ENCODE assay signal across 8 cellular contexts in genomic region chr16:87464691-87465300, GRCh38. TPM values are rescaled to one million over a fixed set of nuclear protein-coding genes. Genes with fewer than 3 reads are reported as not detected.
A peak's percentile ranks its signal among the peaks of the same experiment; 100 is the strongest.
DNase-seq lines count a peak whose midpoint lies in the region; ATAC-seq, FAIRE-seq and TF ChIP-seq lines count a peak whose summit lies in the region.

No MANE protein-coding gene starts in this region.

- H3K36me3 ChIP-seq in endothelial cell of umbilical vein (ENCODE audit: control insufficient read depth in 2 of 2, extremely low read depth in 1 of 2, insufficient read depth in 2 of 2, low read length in 2 of 2) (peaks cover 0 to 1% of the 10 kb centered on the region in 2 experiments), muscle layer of colon (ENCODE audit: insufficient read depth, low read length) (no peaks in the 10 kb centered on the region), suprapubic skin (no peaks in the 10 kb centered on the region)

- POLR2A ChIA-PET in CD4-positive, alpha-beta T cell (lab: Charles Lee): interaction anchor here (0.9 to 3.0 kb wide), 3 partner anchors 26 to 81 kb away, joined by 3 to 18 read pairs (median 5); partner anchors contain the start of genes FBXO31 and ZCCHC14
- POLR2A ChIA-PET in endothelial cell of umbilical vein (lab: Charles Lee): interaction anchor here (1.8 kb wide), 1 partner anchor 26 kb away, joined by 5 read pairs; no protein-coding TSS in a partner anchor

- no peaks in the 10 kb centered on the region for H3K9me3 Mint-ChIP-seq in CD4-positive, alpha-beta T cell

- 27% methylated on average over 13 of the region's 13 CpGs for WGBS in suprapubic skin

- no peaks in the 10 kb centered on the region for H3K9me1 ChIP-seq in endothelial cell of umbilical vein (replicated peaks; ENCODE audit: control insufficient read depth, extremely low read depth, insufficient read depth, low read length)

- peak; percentile 94 for FAIRE-seq in endothelial cell of umbilical vein (lab: Jason Lieb, UNC)

- H3K27ac ChIP-seq in CD4-positive, alpha-beta T cell (ENCODE audit: low read depth, low read length): peak overlapping the region; percentile 25
- peak overlapping the region; percentile 99 for H3K27ac ChIP-seq in endothelial cell of umbilical vein (ENCODE audit: insufficient read depth, low read depth, low read length)
- H3K27ac ChIP-seq in muscle layer of colon (ENCODE audit: low read depth, low read length): peak overlapping the region; percentile 94
- H3K27ac ChIP-seq in suprapubic skin: peak overlapping the region; percentile 95

- H3K4me2 ChIP-seq in endothelial cell of umbilical vein (ENCODE audit: insufficient read depth, low read length): peak overlapping the region; percentile 68

- no peaks in the 10 kb centered on the region for H3K9me3 ChIP-seq in CD4-positive, alpha-beta T cell (ENCODE audit: control insufficient read depth, low read length)
- H3K9me3 ChIP-seq in endothelial cell of umbilical vein (replicated peaks; ENCODE audit: control insufficient read depth, insufficient read depth, low read length): no peaks in the 10 kb centered on the region
- no peaks in the 10 kb centered on the region for H3K9me3 ChIP-seq in muscle layer of colon (ENCODE audit: low read length)
- no peaks in the 10 kb centered on the region for H3K9me3 ChIP-seq in suprapubic skin

- DNase-seq in CD4-positive, alpha-beta T cell: peak in 5 of 10 experiments; percentile 7 to 34 (median 15)
- DNase-seq in HT1080 (ENCODE audit: low read depth) (peak; percentile 86), endothelial cell of umbilical vein (ENCODE audit: low read depth, low spot score) (no peak), suprapubic skin (ENCODE audit: low spot score in 2 of 2) (peak; percentile 87 to 90), NK-92 (lab: John Stamatoyannopoulos, UW; ENCODE audit: unreplicated experiment) (no peak), ecto neural progenitor cell (ENCODE audit: low spot score) (no peak)
- DNase-seq in activated CD4-positive, alpha-beta T cell treated with anti-CD3 and anti-CD28 coated beads, Interleukin-2, amount 50 U/mL, for 1 hour: peak; percentile 30

- CTCF ChIA-PET in CD4-positive, alpha-beta T cell (lab: Charles Lee): interaction anchor here (1.4 kb wide), 1 partner anchor 171 kb away, joined by 4 read pairs; no protein-coding TSS in a partner anchor
- CTCF ChIA-PET in endothelial cell of umbilical vein (lab: Charles Lee): interaction anchor here (0.7 to 2.6 kb wide), 14 partner anchors 8 to 171 kb away, joined by 3 to 16 read pairs (median 4); no protein-coding TSS in a partner anchor

- H3K4me1 Mint-ChIP-seq in CD4-positive, alpha-beta T cell (ENCODE audit: low read depth): peaks cover 50% of the 10 kb centered on the region

- no peaks in the 10 kb centered on the region for H3K27me3 ChIP-seq in CD4-positive, alpha-beta T cell (ENCODE audit: control insufficient read depth, insufficient read depth, low read length)
- H3K27me3 ChIP-seq in endothelial cell of umbilical vein (ENCODE audit: control insufficient read depth in 2 of 2, insufficient read depth in 2 of 2, low read length in 2 of 2) (no peaks in the 10 kb centered on the region), muscle layer of colon (ENCODE audit: control insufficient read depth in 1 of 2, insufficient read depth in 2 of 2, low read length in 2 of 2) (no peaks in the 10 kb centered on the region), suprapubic skin (no peaks in the 10 kb centered on the region)

- TSS peak; percentile 85 for BruUV-seq in endothelial cell of umbilical vein (replicated peaks; lab: Mats Ljungman, UMichigan)

- TF ChIP-seq EP300 in suprapubic skin (IDR thresholded peaks at IDR 0.05): peak; percentile 59

- H4K20me1 ChIP-seq in endothelial cell of umbilical vein (replicated peaks; ENCODE audit: control insufficient read depth, extremely low read depth, insufficient read depth, low read length): no peaks in the 10 kb centered on the region

- TF ChIP-seq POLR2A in endothelial cell of umbilical vein (IDR thresholded peaks at IDR 0.05; ENCODE audit: low read depth, low read length) (no peak), suprapubic skin (IDR thresholded peaks at IDR 0.05) (no peak)

- peak; percentile 63 for ATAC-seq in CD4-positive, alpha-beta T cell (ENCODE audit: poor library complexity)

- H3K9ac ChIP-seq in endothelial cell of umbilical vein (replicated peaks; ENCODE audit: extremely low read depth, insufficient read depth, low read length) (peak overlapping the region; percentile 88), muscle layer of colon (ENCODE audit: low read length) (peak overlapping the region; percentile 16)

- TF ChIP-seq CTCF in CD4-positive, alpha-beta T cell (IDR thresholded peaks at IDR 0.05): no peak
- TF ChIP-seq CTCF in endothelial cell of umbilical vein (IDR thresholded peaks at IDR 0.05; ENCODE audit: extremely low read depth in 1 of 2, insufficient read depth in 1 of 2, low read depth in 1 of 2, low read length in 2 of 2) (no peak), suprapubic skin (IDR thresholded peaks at IDR 0.05) (no peak)

- H3K27ac Mint-ChIP-seq in CD4-positive, alpha-beta T cell: peak overlapping the region; percentile 67

- H3K79me2 ChIP-seq in endothelial cell of umbilical vein (ENCODE audit: control insufficient read depth, insufficient read depth, low read length): peaks cover 53% of the 10 kb centered on the region

- no peaks in the 10 kb centered on the region for H3K27me3 Mint-ChIP-seq in CD4-positive, alpha-beta T cell

- H2AFZ ChIP-seq in endothelial cell of umbilical vein (ENCODE audit: low read depth, low read length): no peak overlapping the region

- dilution Hi-C loops in endothelial cell of umbilical vein (cut with MboI; ENCODE audit: extremely low pct_ligation_motif_present, low sequenced_read_pairs): no loop called here

- H3K4me3 ChIP-seq in endothelial cell of umbilical vein (replicated peaks in 1 of 3; ENCODE audit: insufficient read depth in 1 of 3, low read depth in 1 of 3, low read length in 3 of 3) (peak overlapping the region in 1 of 3 experiments; percentile 17), muscle layer of colon (ENCODE audit: low read depth in 1 of 2, low read length in 2 of 2) (peak overlapping the region in 1 of 2 donors; percentile 30), suprapubic skin (peak overlapping the region; percentile 32)

- peak overlapping the region; percentile 61 for H3K4me3 Mint-ChIP-seq in CD4-positive, alpha-beta T cell

- H3K4me1 ChIP-seq in endothelial cell of umbilical vein (ENCODE audit: control insufficient read depth, extremely low read depth, insufficient read depth, low read length): peaks cover 42% of the 10 kb centered on the region
- H3K4me1 ChIP-seq in muscle layer of colon (ENCODE audit: insufficient read depth, low read length): peaks cover 55% of the 10 kb centered on the region
- peaks cover 78% of the 10 kb centered on the region for H3K4me1 ChIP-seq in suprapubic skin

- H3K36me3 Mint-ChIP-seq in CD4-positive, alpha-beta T cell (ENCODE audit: low read depth): peaks cover 6% of the 10 kb centered on the region

- intact Hi-C loops in CD4-positive, alpha-beta T cell (cut with DNase I, micrococcal nuclease): loop anchor here (2.0 to 5.0 kb wide), 2 partner anchors 26 to 173 kb away; no protein-coding TSS in a partner anchor
- intact Hi-C loops in endothelial cell of umbilical vein (cut with micrococcal nuclease): loop anchor here (1.0 kb wide), 3 partner anchors 28 to 57 kb away; partner anchors contain the start of gene ZCCHC14

TF ChIP-seq in endothelial cell of umbilical vein, 7 proteins besides CTCF, POLR2A, EP300 and RAD21:
- TF ChIP-seq MAX (IDR thresholded peaks at IDR 0.05; ENCODE audit: insufficient read depth, insufficient read length) (peak; percentile 93), POLR2AphosphoS5 (IDR thresholded peaks at IDR 0.05; ENCODE audit: insufficient read depth, low read depth, low read length) (no peak), FOS (IDR thresholded peaks at IDR 0.05; ENCODE audit: borderline replicate concordance, insufficient read depth, low read length) (peak; percentile 66), MYC (IDR thresholded peaks at IDR 0.05; ENCODE audit: low read depth, low read length) (no peak), EZH2 (IDR thresholded peaks at IDR 0.05; ENCODE audit: borderline replicate concordance, low read depth, low read length, severe bottlenecking) (no peak), GATA2 (IDR thresholded peaks at IDR 0.05; ENCODE audit: insufficient read depth, insufficient read length, low read depth, low read length) (no peak), JUN (IDR thresholded peaks at IDR 0.05; ENCODE audit: borderline replicate concordance, insufficient read depth, insufficient read length, low read depth) (peak; percentile 60)

RNA-seq across cellular contexts. Expression of gene ZCCHC14, which starts 28.0 kb away (rescaled TPM):
- total RNA-seq in CD4-positive, alpha-beta T cell: 10 to 100 TPM; 16.4 to 18.3 TPM
- total RNA-seq in HT1080 (2014; rRNA removed; shearing (Covaris generic)): 3.6 and 4.9 TPM in 2 replicates
- polyA plus RNA-seq in HT1080 (2015; cell fraction: cytosol; rRNA removed): 6.2 and 8.1 TPM in 2 replicates
- 11.3 and 14.5 TPM in 2 replicates for polyA plus RNA-seq in HT1080 (2015; cell fraction: nucleus; rRNA removed)
- 30.9 and 34.0 TPM in 2 replicates for total RNA-seq in endothelial cell of umbilical vein
- 9.5 and 10.1 TPM in 2 replicates for polyA plus RNA-seq in endothelial cell of umbilical vein
- polyA plus RNA-seq in endothelial cell of umbilical vein (2011; cell fraction: cytosol; rRNA removed): 7.6 and 7.7 TPM in 2 replicates
- 32.1 and 36.2 TPM in 2 replicates for polyA plus RNA-seq in endothelial cell of umbilical vein (2011; cell fraction: nucleus; rRNA removed)
- 13.0 and 16.4 TPM in 2 replicates for polyA plus RNA-seq in endothelial cell of umbilical vein (2012)
- 14.7 and 15.3 TPM in 2 replicates for polyA minus RNA-seq in endothelial cell of umbilical vein
- polyA minus RNA-seq in endothelial cell of umbilical vein (2011; cell fraction: cytosol; rRNA and poly(A)+ RNA removed): 19.4 TPM
- polyA minus RNA-seq in endothelial cell of umbilical vein (2011; cell fraction: nucleus; rRNA and poly(A)+ RNA removed): 23.9 and 24.1 TPM in 2 replicates
- 10 to 100 TPM; 21.8 to 64.0 (median 28.8) TPM for total RNA-seq in suprapubic skin

Comparison
In these comparisons a context has a peak if more than half of its experiments do, and no peak if none do; other contexts are left out.
1. DNase-seq: peak in HT1080 (single experiment), activated CD4-positive, alpha-beta T cell treated with anti-CD3 and anti-CD28 coated beads, Interleukin-2, amount 50 U/mL, for 1 hour (single experiment) and suprapubic skin (2 of 2); none in endothelial cell of umbilical vein (single experiment), NK-92 (single experiment) and ecto neural progenitor cell (single experiment).
2. H3K27ac ChIP-seq: peak in every context shown above with its lines; median percentile 99 in endothelial cell of umbilical vein; 95 in suprapubic skin; 94 in muscle layer of colon; 25 in CD4-positive, alpha-beta T cell.